In genomic region chr14:50859296-50859624, GRCh38 we compare ENCODE assay signal across 8 cellular contexts. TPM values are rescaled to one million over a fixed set of nuclear protein-coding genes. Genes with fewer than 3 reads are reported as not detected.
DNase-seq lines count a peak whose midpoint lies in the region; ATAC-seq lines count a peak whose summit lies in the region.

No MANE protein-coding gene starts in this region.

- peak overlapping the region; percentile 70 for H3K4me3 ChIP-seq in mononuclear cell (ENCODE audit: low read length)

- H3K27ac Mint-ChIP-seq in stimulated activated naive CD8-positive, alpha-beta T cell treated with anti-CD3 and anti-CD28 coated beads, Interleukin-15, Interleukin-2, amounts not matched to agents 100 ng/mL and 50 ng/mL, for 24 hours = no peak overlapping the region
- H3K27ac Mint-ChIP-seq in activated naive CD4-positive, alpha-beta T cell treated with anti-CD3 and anti-CD28 coated beads, Interleukin-2, amount 50 U/mL, for 72 hours = peak overlapping the region in 1 of 2 donors; percentile 86

- no peaks in the 10 kb centered on the region for H3K9me3 Mint-ChIP-seq in stimulated activated naive CD8-positive, alpha-beta T cell treated with anti-CD3 and anti-CD28 coated beads, Interleukin-15, Interleukin-2, amounts not matched to agents 100 ng/mL and 50 ng/mL, for 24 hours
- no peaks in the 10 kb centered on the region for H3K9me3 Mint-ChIP-seq in activated naive CD4-positive, alpha-beta T cell treated with anti-CD3 and anti-CD28 coated beads, Interleukin-2, amount 50 U/mL, for 72 hours

- H3K36me3 Mint-ChIP-seq in stimulated activated naive CD8-positive, alpha-beta T cell treated with anti-CD3 and anti-CD28 coated beads, Interleukin-15, Interleukin-2, amounts not matched to agents 100 ng/mL and 50 ng/mL, for 24 hours (ENCODE audit: low read depth) = no peaks in the 10 kb centered on the region
- no peaks in the 10 kb centered on the region for H3K36me3 Mint-ChIP-seq in activated naive CD4-positive, alpha-beta T cell treated with anti-CD3 and anti-CD28 coated beads, Interleukin-2, amount 50 U/mL, for 72 hours

- no peaks in the 10 kb centered on the region for H3K27me3 ChIP-seq in mononuclear cell (ENCODE audit: insufficient read depth, low read length)

- DNase-seq in stimulated activated naive CD8-positive, alpha-beta T cell treated with anti-CD3 and anti-CD28 coated beads, Interleukin-15, Interleukin-2, amounts not matched to agents 100 U/mL and 50 U/mL, for 24 hours = no peak
- no peak for DNase-seq in activated naive CD4-positive, alpha-beta T cell treated with anti-CD3 and anti-CD28 coated beads, Interleukin-2, amount 50 U/mL, for 72 hours (ENCODE audit: low spot score in 2 of 2)
- no peak for DNase-seq in putamen (ENCODE audit: low spot score)
- DNase-seq in retina = no peak
- DNase-seq in NCI-H1436 treated with DMSO at 0.1 percent for 48 hours (lab: John Stamatoyannopoulos, UW) = no peak

- H3K27me3 Mint-ChIP-seq in stimulated activated naive CD8-positive, alpha-beta T cell treated with anti-CD3 and anti-CD28 coated beads, Interleukin-15, Interleukin-2, amounts not matched to agents 100 ng/mL and 50 ng/mL, for 24 hours = no peaks in the 10 kb centered on the region

- no peaks in the 10 kb centered on the region for H3K9me3 ChIP-seq in mononuclear cell (ENCODE audit: low read depth, low read length)

- ATAC-seq in stimulated activated naive CD8-positive, alpha-beta T cell treated with anti-CD3 and anti-CD28 coated beads, Interleukin-15, Interleukin-2, amounts not matched to agents 100 U/mL and 50 U/mL, for 24 hours = no peak
- ATAC-seq in activated naive CD4-positive, alpha-beta T cell treated with anti-CD3 and anti-CD28 coated beads, Interleukin-2, amount 50 U/mL, for 72 hours = peak; percentile 11 to 12
- ATAC-seq in GM18873 (IDR thresholded peaks at IDR 0.05; ENCODE audit: low FRiP score, unreplicated experiment) = no peak

- peaks cover 13% of the 10 kb centered on the region for H3K4me1 Mint-ChIP-seq in stimulated activated naive CD8-positive, alpha-beta T cell treated with anti-CD3 and anti-CD28 coated beads, Interleukin-15, Interleukin-2, amounts not matched to agents 100 ng/mL and 50 ng/mL, for 24 hours (ENCODE audit: low read depth)

- H3K4me1 ChIP-seq in mononuclear cell (ENCODE audit: insufficient read depth, low read length) = peaks cover 15% of the 10 kb centered on the region

- peak overlapping the region; percentile 87 for H3K4me3 Mint-ChIP-seq in stimulated activated naive CD8-positive, alpha-beta T cell treated with anti-CD3 and anti-CD28 coated beads, Interleukin-15, Interleukin-2, amounts not matched to agents 100 ng/mL and 50 ng/mL, for 24 hours

RNA-seq across cellular contexts. Expression of gene ABHD12B, which starts 12.6 kb away (rescaled TPM):
- total RNA-seq in activated naive CD4-positive, alpha-beta T cell treated with anti-CD3 and anti-CD28 coated beads, Interleukin-2, amount 50 U/mL, for 72 hours = not detected
- not detected for total RNA-seq in mononuclear cell

RNA-seq across cellular contexts. Expression of gene NIN, which starts 28.3 kb away (rescaled TPM):
- 10 to 100 TPM; 29.5 to 61.4 TPM for total RNA-seq in activated naive CD4-positive, alpha-beta T cell treated with anti-CD3 and anti-CD28 coated beads, Interleukin-2, amount 50 U/mL, for 72 hours
- 119 TPM for total RNA-seq in mononuclear cell

Comparison
In these comparisons a context has a peak if more than half of its experiments do, and no peak if none do; other contexts are left out.
1. ATAC-seq: peak in activated naive CD4-positive, alpha-beta T cell treated with anti-CD3 and anti-CD28 coated beads, Interleukin-2, amount 50 U/mL, for 72 hours (2 of 2); none in stimulated activated naive CD8-positive, alpha-beta T cell treated with anti-CD3 and anti-CD28 coated beads, Interleukin-15, Interleukin-2, amounts not matched to agents 100 U/mL and 50 U/mL, for 24 hours (single experiment) and GM18873 (single experiment).